In genomic region chr19:10368101-10368803, GRCh38 we compare ENCODE assay signal across 1 cellular context.
TF ChIP-seq lines count a peak whose summit lies in the region.

No MANE protein-coding gene starts in this region.

TF ChIP-seq in HEK293, 187 proteins besides CTCF, POLR2A, EP300 and RAD21:
- TF ChIP-seq ZSCAN30 (tag by site-specific recombination; IDR thresholded peaks at IDR 0.05) (peak; percentile 95), ZFP69B (tag by site-specific recombination; IDR thresholded peaks at IDR 0.05) (no peak), ZNF19 (tag by site-specific recombination; IDR thresholded peaks at IDR 0.05; ENCODE audit: low read depth) (no peak), ZNF624 (tag by site-specific recombination; IDR thresholded peaks at IDR 0.05) (no peak), ZNF133 (tag by site-specific recombination; IDR thresholded peaks at IDR 0.05) (peak; percentile 85), ZNF473 (tag by site-specific recombination; IDR thresholded peaks at IDR 0.05) (no peak), ZFHX2 (tag by site-specific recombination; conservative IDR thresholded peaks at IDR 0.05) (no peak), ZNF174 (tag by site-specific recombination; IDR thresholded peaks at IDR 0.05) (no peak), GFI1B (tag by site-specific recombination; IDR thresholded peaks at IDR 0.05) (no peak), ZBTB49 (tag by site-specific recombination; IDR thresholded peaks at IDR 0.05; ENCODE audit: low read depth) (no peak)
